In the genomic region with DNA sequence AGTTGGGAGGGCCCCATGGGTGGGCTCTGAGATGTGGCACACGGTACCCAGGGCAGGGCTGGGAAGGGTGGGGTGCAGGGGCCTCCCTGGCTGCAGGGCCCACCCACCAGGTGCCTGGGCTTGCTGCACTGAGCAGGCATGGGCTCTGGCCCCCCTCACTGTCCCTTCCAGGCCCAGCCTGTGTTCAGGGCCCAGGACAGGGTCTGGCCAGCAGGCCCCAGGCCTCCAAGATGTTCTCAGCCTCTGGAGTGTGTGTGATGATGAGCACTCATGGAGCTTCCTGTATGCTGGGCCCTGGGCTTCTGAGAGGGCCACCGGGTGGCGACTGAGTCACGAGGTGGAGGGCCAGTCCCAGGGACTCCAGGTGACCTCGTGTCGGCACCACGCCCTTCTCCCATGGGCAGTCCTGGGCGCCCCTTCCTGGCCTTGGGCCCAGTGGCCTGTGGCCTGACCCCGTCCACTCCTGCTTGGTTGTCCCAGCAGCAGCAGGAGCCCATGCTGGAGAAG, we compare ENCODE assay signal across 7 cellular contexts. TPM values are rescaled to one million over a fixed set of nuclear protein-coding genes. Genes with fewer than 3 reads are reported as not detected.
DNase-seq lines count a peak whose midpoint lies in the region; ATAC-seq and TF ChIP-seq lines count a peak whose summit lies in the region.

No MANE protein-coding gene starts in this region.

- no peaks in the 10 kb centered on the region for H3K36me3 ChIP-seq in MM.1S (replicated peaks; ENCODE audit: insufficient read depth, low read length)

- H3K4me1 Mint-ChIP-seq in central memory CD8-positive, alpha-beta T cell, result peaks cover 28% of the 10 kb centered on the region
- H3K4me1 Mint-ChIP-seq in naive B cell, result peaks cover 20 to 29% (median 23%) of the 10 kb centered on the region in 3 donors

- peak overlapping the region; percentile 82 for H3K4me2 ChIP-seq in MM.1S (ENCODE audit: low read depth, low read length)

- peak overlapping the region; percentile 96 for H2AFZ ChIP-seq in MM.1S (ENCODE audit: low read length)

- H3K27me3 Mint-ChIP-seq in central memory CD8-positive, alpha-beta T cell, result no peaks in the 10 kb centered on the region
- peaks cover 0 to 1% (median 0%) of the 10 kb centered on the region in 3 donors for H3K27me3 Mint-ChIP-seq in naive B cell

- no peaks in the 10 kb centered on the region for H3K36me3 Mint-ChIP-seq in central memory CD8-positive, alpha-beta T cell (ENCODE audit: insufficient read depth)
- H3K36me3 Mint-ChIP-seq in naive B cell, result no peaks in the 10 kb centered on the region

- H3K27ac Mint-ChIP-seq in central memory CD8-positive, alpha-beta T cell (ENCODE audit: low read depth), result peak overlapping the region; percentile 90
- peak overlapping the region in 4 of 6 donors; percentile 63 to 93 (median 86) for H3K27ac Mint-ChIP-seq in naive B cell

- H3K27ac ChIP-seq in MM.1S (ENCODE audit: low read length), result no peak overlapping the region

- H4K20me1 ChIP-seq in MM.1S (ENCODE audit: insufficient read depth, low read length), result no peaks in the 10 kb centered on the region

- peaks cover 33% of the 10 kb centered on the region for H3K27me3 ChIP-seq in MM.1S (replicated peaks; ENCODE audit: insufficient read depth, low read length)

- peak overlapping the region; percentile 90 for H3K4me3 Mint-ChIP-seq in central memory CD8-positive, alpha-beta T cell
- peak overlapping the region; percentile 83 to 96 (median 92) for H3K4me3 Mint-ChIP-seq in naive B cell

- peak overlapping the region; percentile 89 for H3K4me3 ChIP-seq in MM.1S (ENCODE audit: low read length)

- TF ChIP-seq CTCF in MM.1S (IDR thresholded peaks at IDR 0.05; ENCODE audit: low read length), result no peak

- H3K9me3 ChIP-seq in MM.1S (replicated peaks; ENCODE audit: insufficient read depth, low read length), result no peaks in the 10 kb centered on the region

- no peaks in the 10 kb centered on the region for H3K9me2 ChIP-seq in MM.1S (replicated peaks; ENCODE audit: insufficient read depth, low read length)

- DNase-seq in MM.1S, result no peak
- no peak for DNase-seq in central memory CD8-positive, alpha-beta T cell (ENCODE audit: low spot score in 2 of 2)
- no peak for DNase-seq in naive B cell
- DNase-seq in SKM-1 (lab: John Stamatoyannopoulos, UW; ENCODE audit: unreplicated experiment), result no peak
- DNase-seq in NCI-H1048 (lab: John Stamatoyannopoulos, UW), result no peak
- no peak for DNase-seq in cerebellar nuclear complex (lab: John Stamatoyannopoulos, UW)

- peak overlapping the region; percentile 72 for H3K9ac ChIP-seq in MM.1S (ENCODE audit: low read length)

- H3K9me3 Mint-ChIP-seq in central memory CD8-positive, alpha-beta T cell, result no peaks in the 10 kb centered on the region
- H3K9me3 Mint-ChIP-seq in naive B cell, result no peaks in the 10 kb centered on the region

- peak; percentile 20 for ATAC-seq in GM19438 (IDR thresholded peaks at IDR 0.05; ENCODE audit: low read depth, unreplicated experiment)
- ATAC-seq in central memory CD8-positive, alpha-beta T cell (replicated peaks; ENCODE audit: extremely low read depth, poor library complexity, severe bottlenecking), result peak; percentile 26
- ATAC-seq in naive B cell (ENCODE audit: low read depth in 2 of 2), result peak; percentile 15 to 22

- 0 out of 2 replicates have a peak, but pooled peaks cover 4% of the 10 kb centered on the region for H3K79me2 ChIP-seq in MM.1S (ENCODE audit: low read length)

- no peaks in the 10 kb centered on the region for H3F3A ChIP-seq in MM.1S (ENCODE audit: insufficient read depth, low read length)

- H3K4me1 ChIP-seq in MM.1S (ENCODE audit: low read length), result 0 out of 2 replicates have a peak, but pooled peaks cover 10% of the 10 kb centered on the region

RNA-seq across cellular contexts. Expression of a gene that starts 55.9 kb away (rescaled TPM):
- polyA plus RNA-seq in naive B cell (ENCODE audit: low read depth in 6 of 6), result not detected
